ENCODE assay signal across 8 cellular contexts in the genomic region with DNA sequence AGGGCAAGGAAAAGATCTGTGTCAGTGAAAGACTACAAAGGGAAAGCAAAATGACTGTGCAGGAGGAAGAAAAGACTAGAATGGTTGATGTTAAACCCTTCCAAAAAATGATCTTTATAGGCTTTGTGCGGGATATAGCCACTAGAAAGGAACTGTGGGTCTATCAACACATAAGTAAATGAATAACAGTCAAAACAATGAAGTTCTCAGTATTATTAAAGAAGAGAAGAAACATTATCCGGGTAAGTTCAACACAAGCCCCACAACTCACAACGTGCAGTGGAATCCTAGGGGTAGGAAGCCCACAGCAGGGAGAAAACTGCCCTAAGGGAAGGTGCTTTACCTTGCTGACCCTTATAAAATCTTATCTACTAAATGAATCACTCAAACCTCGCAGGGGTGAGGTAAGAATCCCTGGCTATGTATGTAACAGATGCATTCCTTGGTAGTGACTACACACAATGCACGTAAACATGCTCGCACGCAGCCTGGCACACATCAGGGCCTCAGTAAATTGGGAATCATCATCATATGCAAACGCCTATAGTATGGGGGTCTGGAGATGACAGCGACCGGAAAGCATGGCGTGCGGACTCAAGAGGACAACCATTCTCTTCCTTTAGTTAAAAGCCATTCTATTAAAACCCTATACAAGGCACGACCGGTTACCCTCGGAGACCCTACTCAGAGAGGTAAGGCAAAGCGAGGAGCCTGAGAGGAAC. TPM values are rescaled to one million over a fixed set of nuclear protein-coding genes. Genes with fewer than 3 reads are reported as not detected.
A peak's percentile ranks its signal among the peaks of the same experiment; 100 is the strongest.
DNase-seq lines count a peak whose midpoint lies in the region; ATAC-seq and TF ChIP-seq lines count a peak whose summit lies in the region.

No MANE protein-coding gene starts in this region.

- H2AK5ac ChIP-seq in H9 (ENCODE audit: insufficient read length, low read length) = no peak overlapping the region

- no peak overlapping the region for H2BK12ac ChIP-seq in H9 (ENCODE audit: insufficient read length, low read depth, low read length)

- H3K36me3 Mint-ChIP-seq in H9 (ENCODE audit: insufficient read depth in 1 of 3, low read depth in 3 of 3) (no peaks in the 10 kb centered on the region), chondrocyte (ENCODE audit: low read depth) (no peaks in the 10 kb centered on the region)

- peak overlapping the region; percentile 58 for H3K4me3 ChIP-seq in LNCaP clone FGC (ENCODE audit: low read depth, low read length)
- H3K4me3 ChIP-seq in muscle layer of duodenum (ENCODE audit: low read depth in 1 of 2, low read length in 2 of 2) = peak overlapping the region; percentile 84 to 89

- H3K9me3 ChIP-seq in H9 (ENCODE audit: control insufficient read depth, low read depth, low read length) = no peaks in the 10 kb centered on the region
- H3K9me3 ChIP-seq in muscle layer of duodenum (ENCODE audit: control insufficient read depth in 1 of 2, low read length in 2 of 2) = no peaks in the 10 kb centered on the region

- H3K56ac ChIP-seq in H9 (ENCODE audit: insufficient read length, low read depth, low read length) = no peak overlapping the region

- H3K4me1 ChIP-seq in H9 (ENCODE audit: insufficient read depth, low read length) (peaks cover 6% of the 10 kb centered on the region; the same call in 1 of the 2 replicates), muscle layer of duodenum (ENCODE audit: control insufficient read depth in 1 of 2, insufficient read depth in 2 of 2, low read length in 2 of 2) (peaks cover 9 to 17% of the 10 kb centered on the region in 2 donors)

- H3K9me3 Mint-ChIP-seq in H9 (peaks cover 0 to 9% of the 10 kb centered on the region in 2 experiments; a peak in 2 of 5 replicates), chondrocyte (ENCODE audit: low read depth) (no peaks in the 10 kb centered on the region)

- H3K23me2 ChIP-seq in H9 (ENCODE audit: insufficient read length, low read depth, low read length, poor library complexity, severe bottlenecking) = peaks cover 14% of the 10 kb centered on the region

- H3K79me1 ChIP-seq in H9 (ENCODE audit: insufficient read depth, low read depth, low read length, poor library complexity, severe bottlenecking) = no peaks in the 10 kb centered on the region

- peaks cover 60% of the 10 kb centered on the region; the same call in 1 of the 2 replicates for H3K27me3 ChIP-seq in H9 (ENCODE audit: insufficient read depth, low read length)
- peaks cover 30% of the 10 kb centered on the region for H3K27me3 ChIP-seq in muscle layer of duodenum (ENCODE audit: low read depth, low read length)

- no peak overlapping the region for H3K4ac ChIP-seq in H9 (ENCODE audit: low read depth, low read length)

- H3K18ac ChIP-seq in H9 (ENCODE audit: insufficient read length, low read depth, low read length) = no peak overlapping the region

- no peaks in the 10 kb centered on the region for H3K79me2 ChIP-seq in H9 (ENCODE audit: insufficient read depth, low read length)

- no peak overlapping the region for H3K27ac ChIP-seq in H9 (ENCODE audit: insufficient read length, low read depth, low read length)
- no peak overlapping the region for H3K27ac ChIP-seq in muscle layer of duodenum (ENCODE audit: low read length)

- no peak overlapping the region for H2BK5ac ChIP-seq in H9 (ENCODE audit: insufficient read length, low read length)

- H3K27ac Mint-ChIP-seq in H9 (peak overlapping the region in 1 of 3 experiments; percentile 15; a peak in 1 of 7 replicates), chondrocyte (ENCODE audit: unreplicated experiment) (peak overlapping the region; percentile 13)

- no peak overlapping the region for H3K23ac ChIP-seq in H9 (ENCODE audit: insufficient read length, low read depth, low read length)

- H3K4me3 Mint-ChIP-seq in H9 (peak overlapping the region; percentile 65 to 89), chondrocyte (ENCODE audit: unreplicated experiment) (peak overlapping the region; percentile 80)

- intact Hi-C loops in left colon (cut with DNase I, micrococcal nuclease) = no loop called here

- TF ChIP-seq CTCF in H9 (conservative IDR thresholded peaks at IDR 0.05) (no peak), LNCaP clone FGC (IDR thresholded peaks at IDR 0.05; ENCODE audit: control insufficient read depth, extremely low read depth, insufficient read depth) (no peak), chondrocyte (IDR thresholded peaks at IDR 0.05) (no peak)

- no peak overlapping the region for H4K8ac ChIP-seq in H9 (replicated peaks; ENCODE audit: insufficient read length, low read depth, low read length)

- H3K36me3 ChIP-seq in muscle layer of duodenum (ENCODE audit: control insufficient read depth in 1 of 2, insufficient read depth in 2 of 2, low read length in 2 of 2) = no peaks in the 10 kb centered on the region

- H2BK15ac ChIP-seq in H9 (ENCODE audit: low read depth, low read length) = no peak overlapping the region

- DNase-seq in NCI-H2171 (lab: John Stamatoyannopoulos, UW) = peak; percentile 24
- no peak for DNase-seq in NCI-H2171 treated with DMSO at 0.1 percent for 48 hours (lab: John Stamatoyannopoulos, UW)
- DNase-seq in H9 = no peak
- DNase-seq in LNCaP clone FGC (ENCODE audit: low read depth) = peak; percentile 77
- no peak for DNase-seq in chondrocyte (ENCODE audit: low spot score)
- DNase-seq in stimulated activated CD4-positive, alpha-beta T cell treated with anti-CD3 and anti-CD28 coated beads, Interleukin-15, amount 100 ng/mL, for 24 hours = no peak
- no peak for DNase-seq in left colon

- H3K14ac ChIP-seq in H9 (ENCODE audit: insufficient read depth, low read length) = no peak overlapping the region

- H2AFZ ChIP-seq in H9 (ENCODE audit: low read length) = peak overlapping the region; percentile 4

- peak overlapping the region; percentile 98 for H3K4me2 ChIP-seq in H9 (ENCODE audit: insufficient read depth, insufficient read length, low read length)

- ATAC-seq in left colon = no peak

- H4K20me1 ChIP-seq in H9 (ENCODE audit: control insufficient read depth, insufficient read depth, insufficient read length) = no peaks in the 10 kb centered on the region

- H3K9ac ChIP-seq in H9 (ENCODE audit: extremely low read depth, insufficient read length, low read length) = no peak overlapping the region

- H3K27me3 Mint-ChIP-seq in H9 (ENCODE audit: low read depth) (peaks cover 95% of the 10 kb centered on the region), chondrocyte (ENCODE audit: low read depth) (peaks cover 23% of the 10 kb centered on the region)

- no peak overlapping the region for H2BK120ac ChIP-seq in H9 (ENCODE audit: low read depth, low read length, poor library complexity, severe bottlenecking)

- H3T11ph ChIP-seq in H9 (ENCODE audit: low read length) = no peak overlapping the region

- H3K4me1 Mint-ChIP-seq in H9 (peaks cover 44 to 58% of the 10 kb centered on the region in 2 experiments), chondrocyte (ENCODE audit: low read depth) (peaks cover 61% of the 10 kb centered on the region)

- no CpG with 5 or more reads among the region's 16 CpGs for WGBS in H9 (ENCODE audit: extremely low coverage, insufficient read length, low lambda C conversion rate)

- no peak overlapping the region for H2BK20ac ChIP-seq in H9 (ENCODE audit: low read depth, low read length, poor library complexity, severe bottlenecking)

- H4K5ac ChIP-seq in H9 (ENCODE audit: insufficient read length, low read depth, low read length) = no peak overlapping the region

- H4K91ac ChIP-seq in H9 (ENCODE audit: insufficient read length, low read depth, low read length) = no peak overlapping the region

RNA-seq across cellular contexts. Expression of a gene that starts 11.3 kb away (rescaled TPM):
- total RNA-seq in H9 (2021) = 1.6 and 2.6 TPM in 2 replicates
- total RNA-seq in chondrocyte = 0.74 to 26.6 TPM (median 1.4 TPM) in 3 replicates
- under 1 TPM; 0.20 to 0.55 TPM for total RNA-seq in left colon

Comparison
In these comparisons a context has a peak if more than half of its experiments do, and no peak if none do; other contexts are left out.
1. DNase-seq: peak in NCI-H2171 (single experiment) and LNCaP clone FGC (single experiment); none in NCI-H2171 treated with DMSO at 0.1 percent for 48 hours (single experiment), H9 (single experiment), chondrocyte (single experiment), stimulated activated CD4-positive, alpha-beta T cell treated with anti-CD3 and anti-CD28 coated beads, Interleukin-15, amount 100 ng/mL, for 24 hours (single experiment) and left colon (0 of 2).